ENCODE assay signal across 8 cellular contexts in genomic region chr1:212699104-212699838, GRCh38. TPM values are rescaled to one million over a fixed set of nuclear protein-coding genes. Genes with fewer than 3 reads are reported as not detected.
A peak's percentile ranks its signal among the peaks of the same experiment; 100 is the strongest.
DNase-seq lines count a peak whose midpoint lies in the region; ATAC-seq, FAIRE-seq and TF ChIP-seq lines count a peak whose summit lies in the region.

No MANE protein-coding gene starts in this region.

- peaks cover 13% of the 10 kb centered on the region; the same call in 1 of the 2 replicates for H3K23me2 ChIP-seq in H1 (ENCODE audit: low read depth, low read length)

- H3K4me3 Mint-ChIP-seq in stimulated activated naive CD8-positive, alpha-beta T cell treated with anti-CD3 and anti-CD28 coated beads, Interleukin-15, amount 100 ng/mL, for 72 hours: peak overlapping the region; percentile 92 to 98

- H2AFZ ChIP-seq in H1 (ENCODE audit: low read length): peak overlapping the region; percentile 83

- no peak overlapping the region for H3K4ac ChIP-seq in H1 (replicated peaks; ENCODE audit: insufficient read length, low read depth, low read length)

- peaks cover 0 to 2% of the 10 kb centered on the region in 2 experiments for H4K20me1 ChIP-seq in H1 (replicated peaks in 1 of 2; ENCODE audit: control insufficient read depth in 1 of 2, insufficient read depth in 2 of 2, low read length in 2 of 2)

- 0 out of 7 replicates have a peak overlapping the region, but pooled peaks of 1 of the 4 experiments have one; percentile 6 for H3K9ac ChIP-seq in H1 (replicated peaks in 1 of 4; ENCODE audit: extremely low read depth in 1 of 4, low read depth in 3 of 4, low read length in 3 of 4)

- peak overlapping the region; percentile 29 to 69 (median 34) for H3K4me3 ChIP-seq in H1 (ENCODE audit: extremely low read depth in 1 of 4, insufficient read depth in 2 of 4, low read depth in 3 of 4, low read length in 4 of 4)

- POLR2A ChIA-PET in H1 (lab: Charles Lee; ENCODE audit: partially characterized antibody): interaction anchor here (2.5 kb wide), 1 partner anchor 90 kb away, joined by 18 read pairs; the partner anchor contains the start of gene ATF3

- no peak overlapping the region for H2BK20ac ChIP-seq in H1 (ENCODE audit: low read length)

- TF ChIP-seq RAD21 in H1 (IDR thresholded peaks at IDR 0.05 in 1 of 2, conservative IDR thresholded peaks at IDR 0.05 in 1 of 2; ENCODE audit: low read depth in 2 of 2, low read length in 2 of 2): peak; percentile 47 to 60

- H3K4me1 Mint-ChIP-seq in stimulated activated naive CD8-positive, alpha-beta T cell treated with anti-CD3 and anti-CD28 coated beads, Interleukin-15, amount 100 ng/mL, for 72 hours: peaks cover 75% of the 10 kb centered on the region

- no peak overlapping the region for H3K27ac ChIP-seq in H1 (ENCODE audit: low read depth, low read length)

- peaks cover 5 to 8% (median 7%) of the 10 kb centered on the region in 4 experiments; a peak in 6 of 7 replicates for H3K4me1 ChIP-seq in H1 (replicated peaks in 1 of 4; ENCODE audit: control insufficient read depth in 3 of 4, insufficient read depth in 4 of 4, low read length in 3 of 4)

- H3K9me3 Mint-ChIP-seq in stimulated activated naive CD8-positive, alpha-beta T cell treated with anti-CD3 and anti-CD28 coated beads, Interleukin-15, amount 100 ng/mL, for 72 hours: no peaks in the 10 kb centered on the region

- H3K79me1 ChIP-seq in H1 (ENCODE audit: low read depth, low read length): no peaks in the 10 kb centered on the region

- peaks cover 31 to 58% (median 47%) of the 10 kb centered on the region in 4 experiments for H3K27me3 ChIP-seq in H1 (replicated peaks in 1 of 4; ENCODE audit: control insufficient read depth in 3 of 4, extremely low read depth in 1 of 4, insufficient read depth in 3 of 4, low read length in 3 of 4)

- H2BK120ac ChIP-seq in H1 (replicated peaks; ENCODE audit: low read depth, low read length): no peak overlapping the region

- H3K27me3 Mint-ChIP-seq in stimulated activated naive CD8-positive, alpha-beta T cell treated with anti-CD3 and anti-CD28 coated beads, Interleukin-15, amount 100 ng/mL, for 72 hours: peaks cover 10% of the 10 kb centered on the region

- peak; percentile 56 for DNase-seq in NCI-H1436 (lab: John Stamatoyannopoulos, UW)
- DNase-seq in NCI-H1436 treated with DMSO at 0.1 percent for 48 hours (lab: John Stamatoyannopoulos, UW): no peak
- DNase-seq in NCI-H2029 (lab: John Stamatoyannopoulos, UW): peak; percentile 13
- peak; percentile 39 for DNase-seq in activated CD4-positive, alpha-beta T cell treated with anti-CD3 and anti-CD28 coated beads, Interleukin-2, amount 50 U/mL, for 1 hour
- peak; percentile 33 to 84 for DNase-seq in H1 (ENCODE audit: low read depth in 1 of 2, low spot score in 2 of 2)
- peak; percentile 2 for DNase-seq in midbrain (lab: John Stamatoyannopoulos, UW)
- DNase-seq in stimulated activated naive CD8-positive, alpha-beta T cell treated with anti-CD3 and anti-CD28 coated beads, Interleukin-15, amount 100 ng/mL, for 72 hours: peak; percentile 74 to 79

- H3K18ac ChIP-seq in H1 (ENCODE audit: extremely low read depth, low read length): no peak overlapping the region

- peak; percentile 63 to 86 (median 66) for TF ChIP-seq CTCF in H1 (IDR thresholded peaks at IDR 0.05; ENCODE audit: control extremely low read depth in 1 of 3, insufficient read depth in 1 of 3, low read depth in 1 of 3, low read length in 3 of 3)

- no peak overlapping the region for H2BK5ac ChIP-seq in H1 (ENCODE audit: low read depth, low read length)

- H3K14ac ChIP-seq in H1 (ENCODE audit: insufficient read length): no peak overlapping the region

- CTCF ChIA-PET in H1 (lab: Charles Lee; ENCODE audit: partially characterized antibody): interaction anchor here (0.6 to 4.8 kb wide), 11 partner anchors 22 to 243 kb away, joined by 3 to 27 read pairs (median 3); no protein-coding TSS in a partner anchor

- no peak overlapping the region for H4K91ac ChIP-seq in H1 (replicated peaks; ENCODE audit: insufficient read length, low read length)

- WGBS in H1 (ENCODE audit: extremely low coverage in 1 of 2, insufficient coverage in 1 of 2, insufficient read length in 1 of 2, insufficient replicate concordance in 2 of 2, low coverage in 1 of 2, low lambda C conversion rate in 2 of 2, missing lambda C conversion rate in 1 of 2), 2 experiments: 3% methylated on average over 38 of the region's 72 CpGs; no CpG with 5 or more reads in 1 of the 2 experiments

- H3K23ac ChIP-seq in H1 (ENCODE audit: insufficient read length): no peak overlapping the region

- no peaks in the 10 kb centered on the region for H3K9me3 ChIP-seq in H1 (ENCODE audit: insufficient read depth in 2 of 2, low read depth in 1 of 2, low read length in 1 of 2)

- H3K56ac ChIP-seq in H1 (replicated peaks; ENCODE audit: insufficient read length, low read depth, low read length): no peak overlapping the region

- no peak overlapping the region for H2BK15ac ChIP-seq in H1 (ENCODE audit: low read length)

- TF ChIP-seq POLR2A in H1 (IDR thresholded peaks at IDR 0.05; ENCODE audit: control extremely low read depth in 1 of 2, low read depth in 2 of 2, low read length in 2 of 2): no peak

- no peak overlapping the region for H2BK12ac ChIP-seq in H1 (ENCODE audit: low read depth, low read length)

- no peak overlapping the region for H2AK5ac ChIP-seq in H1 (ENCODE audit: low read depth, low read length)

- peak overlapping the region; percentile 97 for H3K27ac Mint-ChIP-seq in stimulated activated naive CD8-positive, alpha-beta T cell treated with anti-CD3 and anti-CD28 coated beads, Interleukin-15, amount 100 ng/mL, for 72 hours

- no peak overlapping the region for H4K5ac ChIP-seq in H1 (ENCODE audit: insufficient read length, low read depth, low read length)

- no peak for TF ChIP-seq EP300 in H1 (IDR thresholded peaks at IDR 0.05; ENCODE audit: borderline replicate concordance in 1 of 2, low read depth in 2 of 2, low read length in 2 of 2)

- peak overlapping the region; percentile 80 to 91 for H3K4me2 ChIP-seq in H1 (ENCODE audit: insufficient read depth in 1 of 2, low read depth in 2 of 2, low read length in 2 of 2)

- ATAC-seq in HG02642 (IDR thresholded peaks at IDR 0.05; ENCODE audit: poor library complexity, unreplicated experiment): peak; percentile 43
- ATAC-seq in stimulated activated naive CD8-positive, alpha-beta T cell treated with anti-CD3 and anti-CD28 coated beads, Interleukin-15, amount 100 ng/mL, for 72 hours: peak; percentile 76

- peak overlapping the region; percentile 51; the same call in 1 of the 2 replicates for H4K8ac ChIP-seq in H1 (ENCODE audit: extremely low read depth, insufficient read depth, low read length)

- no peak for FAIRE-seq in H1 (lab: Jason Lieb, UNC)

- peaks cover 0 to 5% (median 0%) of the 10 kb centered on the region in 4 experiments; a peak in 1 of 8 replicates for H3K36me3 ChIP-seq in H1 (ENCODE audit: control insufficient read depth in 2 of 4, insufficient read depth in 4 of 4, low read length in 3 of 4)

- no peaks in the 10 kb centered on the region for H3K79me2 ChIP-seq in H1 (ENCODE audit: control insufficient read depth in 1 of 2, insufficient read depth in 2 of 2, low read length in 2 of 2)

TF ChIP-seq in H1, 55 proteins besides CTCF, POLR2A, EP300 and RAD21 (continues in another document):
- peak; percentile 59 for TF ChIP-seq ASH2L (IDR thresholded peaks at IDR 0.05; ENCODE audit: low read length)
- TF ChIP-seq NANOG (IDR thresholded peaks at IDR 0.05; ENCODE audit: insufficient read depth, low read depth, low read length, poor library complexity, severe bottlenecking): no peak
- TF ChIP-seq GTF2F1 (IDR thresholded peaks at IDR 0.05; ENCODE audit: borderline replicate concordance, low read depth, low read length): no peak; the same call in 1 of the 2 replicates
- TF ChIP-seq BACH1 (IDR thresholded peaks at IDR 0.05; ENCODE audit: low read length): no peak
- no peak for TF ChIP-seq PHF8 (conservative IDR thresholded peaks at IDR 0.05; ENCODE audit: low read depth, low read length)
- no peak for TF ChIP-seq ATF2 (IDR thresholded peaks at IDR 0.05; ENCODE audit: low read length)
- TF ChIP-seq TAF1 (IDR thresholded peaks at IDR 0.05; ENCODE audit: low read depth, low read length): 0 out of 2 replicates have a peak, but pooled peaks have one; percentile 14
- TF ChIP-seq HDAC2 (IDR thresholded peaks at IDR 0.05; ENCODE audit: borderline replicate concordance in 1 of 2, low read depth in 2 of 2, low read length in 2 of 2): no peak
- no peak for TF ChIP-seq JUN (IDR thresholded peaks at IDR 0.05; ENCODE audit: low read depth, low read length)
- TF ChIP-seq POLR2AphosphoS5 (IDR thresholded peaks at IDR 0.05; ENCODE audit: low read depth, low read length): no peak
- TF ChIP-seq BRCA1 (IDR thresholded peaks at IDR 0.05; ENCODE audit: low read depth, low read length): no peak
- TF ChIP-seq RNF2 (IDR thresholded peaks at IDR 0.05; ENCODE audit: borderline replicate concordance, low read depth, low read length, missing control alignments, poor library complexity, severe bottlenecking): no peak
- no peak for TF ChIP-seq CTBP2 (IDR thresholded peaks at IDR 0.05; ENCODE audit: borderline replicate concordance, insufficient read depth, insufficient read length, low read length)
- no peak for TF ChIP-seq SUZ12 (IDR thresholded peaks at IDR 0.05; ENCODE audit: low read length)
- no peak for TF ChIP-seq TCF12 (IDR thresholded peaks at IDR 0.05; ENCODE audit: low read depth, low read length)
- TF ChIP-seq CHD1 (IDR thresholded peaks at IDR 0.05; ENCODE audit: low read depth, low read length): no peak

RNA-seq across cellular contexts. Expression of gene BATF3, which starts 0.4 kb away (rescaled TPM):
- 6.3 and 7.3 TPM in 2 replicates for total RNA-seq in H1 (2021; fragmentation: NEBNext Ultra II Directional; extraction: Animal tissue kit (Norgen Biotek cat#: 25700))
- 6.3 and 6.6 TPM in 2 replicates for polyA plus RNA-seq in H1 (2011; rRNA removed)
- polyA plus RNA-seq in H1 (2011; cell fraction: cytosol; rRNA removed): 3.3 TPM
- polyA plus RNA-seq in H1 (2011; cell fraction: nucleus; rRNA removed): 2.7 TPM
- polyA plus RNA-seq in H1 (2012, experiment 1 of 2): 0.98 to 5.7 TPM (median 3.4 TPM) in 4 replicates
- 5.9 TPM for polyA plus RNA-seq in H1 (2012, experiment 2 of 2)
- 6.0 TPM for polyA plus RNA-seq in H1 (2013, experiment 1 of 2)
- 6.4 TPM for polyA plus RNA-seq in H1 (2013, experiment 2 of 2)
- polyA minus RNA-seq in H1 (2011; rRNA and poly(A)+ RNA removed): 0.56 and 0.98 TPM in 2 replicates
- not detected for polyA minus RNA-seq in H1 (2011; cell fraction: cytosol; rRNA and poly(A)+ RNA removed)
- polyA minus RNA-seq in H1 (2011; cell fraction: nucleus; rRNA and poly(A)+ RNA removed): 2.1 TPM
